Comparison of ENCODE assay signal across 10 cellular contexts in the genomic region with DNA sequence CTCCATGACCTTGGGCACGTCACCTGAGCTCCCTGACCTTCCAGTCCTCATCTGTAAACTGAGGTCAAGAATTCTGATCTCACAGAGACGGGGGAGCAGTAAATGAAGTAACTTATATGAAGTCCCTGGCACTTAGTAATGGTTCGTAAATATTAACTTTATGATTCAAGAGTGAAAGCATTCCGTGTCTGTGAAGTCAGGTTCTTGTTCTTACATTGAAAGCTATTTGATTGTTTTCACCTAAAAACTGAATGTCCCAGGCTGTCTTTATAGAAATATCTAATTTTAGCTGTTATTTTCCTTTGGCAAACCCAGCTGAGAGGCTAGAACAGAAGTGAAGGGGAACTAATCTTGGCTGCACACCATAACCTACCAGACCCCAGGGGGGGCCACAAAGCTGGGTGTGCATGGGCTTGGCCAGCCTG.
DNase-seq lines count a peak whose midpoint lies in the region; ATAC-seq, FAIRE-seq and TF ChIP-seq lines count a peak whose summit lies in the region.
"Had no signal": no experiment of that assay in that cellular context is flagged by ENCODE, and none has a peak within 500 bp of the region (broad histone marks: within the 10 kb centered on the region; RNA-seq: fewer than 3 reads in every experiment).

No MANE protein-coding gene starts in this region.

- no TSS peak for BruUV-seq in MCF 10A (replicated peaks; lab: Mats Ljungman, UMichigan)

- DNase-seq in activated CD4-positive, alpha-beta T cell treated with anti-CD3 and anti-CD28 coated beads for 36 hours, result no peak
- no peak for DNase-seq in activated CD4-positive, alpha-beta T cell treated with anti-CD3 and anti-CD28 coated beads, Interleukin-2, amount 50 U/mL, for 4 hours
- no peak for DNase-seq in MCF 10A (ENCODE audit: unreplicated experiment)
- no peak for DNase-seq in lower lobe of right lung
- DNase-seq in thyroid gland, result no peak
- no peak for DNase-seq in dedifferentiated amniotic fluid mesenchymal stem cell (ENCODE audit: extremely low spot score)
- DNase-seq in small intestine, result no peak
- no peak for DNase-seq in EL
- DNase-seq: cortex of kidney had no signal

- H3K4me1 ChIP-seq in lower lobe of right lung (peaks cover 64% of the 10 kb centered on the region), thyroid gland (peaks cover 0 to 8% of the 10 kb centered on the region in 2 donors), small intestine (ENCODE audit: control insufficient read depth in 2 of 2, insufficient read depth in 1 of 2, low read depth in 1 of 2, low read length in 1 of 2) (no peaks in the 10 kb centered on the region)

- H3K9me3 Mint-ChIP-seq in activated CD4-positive, alpha-beta T cell treated with anti-CD3 and anti-CD28 coated beads for 36 hours (ENCODE audit: low read depth), result peaks cover 27% of the 10 kb centered on the region
- H3K9me3 Mint-ChIP-seq in MCF 10A (ENCODE audit: unreplicated experiment), result peaks cover 6% of the 10 kb centered on the region

- H3K36me3 ChIP-seq in lower lobe of right lung (no peaks in the 10 kb centered on the region), thyroid gland (no peaks in the 10 kb centered on the region), small intestine (ENCODE audit: control insufficient read depth in 2 of 2, insufficient read depth in 2 of 2, low read length in 2 of 2) (no peaks in the 10 kb centered on the region)

- H3K27me3 ChIP-seq in lower lobe of right lung (ENCODE audit: low read depth) (no peaks in the 10 kb centered on the region), thyroid gland (no peaks in the 10 kb centered on the region), small intestine (ENCODE audit: control insufficient read depth in 2 of 2, insufficient read depth in 2 of 2, low read length in 2 of 2) (no peaks in the 10 kb centered on the region)

- 75 to 85% methylated on average over 4 of the region's 4 CpGs for WGBS in thyroid gland, 2 donors
- 42 to 58% (median 55%) methylated on average over 4 of the region's 4 CpGs for WGBS in small intestine, 3 donors

- TF ChIP-seq CTCF in MCF 10A (IDR thresholded peaks at IDR 0.05; ENCODE audit: unreplicated experiment) (no peak), lower lobe of right lung (IDR thresholded peaks at IDR 0.05) (no peak), thyroid gland (IDR thresholded peaks at IDR 0.05) (no peak)

- no peak for ATAC-seq in activated CD4-positive, alpha-beta T cell treated with anti-CD3 and anti-CD28 coated beads for 36 hours
- ATAC-seq in lower lobe of right lung, result peak in 1 of 2 donors; percentile 44

- H3K4me3 Mint-ChIP-seq in activated CD4-positive, alpha-beta T cell treated with anti-CD3 and anti-CD28 coated beads for 36 hours, result peak overlapping the region; percentile 32
- H3K4me3 Mint-ChIP-seq in MCF 10A (ENCODE audit: unreplicated experiment), result no peak overlapping the region

- CTCF ChIA-PET in activated CD4-positive, alpha-beta T cell treated with anti-CD3 and anti-CD28 coated beads for 36 hours (lab: Charles Lee), result interaction anchor here (0.6 to 2.1 kb wide), 8 partner anchors 19 to 1915 kb away, joined by 3 to 7 read pairs (median 4); no protein-coding TSS in a partner anchor
- CTCF ChIA-PET in MCF 10A (lab: Yijun Ruan, JAX), result interaction anchor here (0.5 to 1.8 kb wide), 3 partner anchors 16 to 109 kb away, joined by 4 read pairs; no protein-coding TSS in a partner anchor

- H3K27ac Mint-ChIP-seq in activated CD4-positive, alpha-beta T cell treated with anti-CD3 and anti-CD28 coated beads for 36 hours, result peak overlapping the region; percentile 82
- H3K27ac Mint-ChIP-seq in MCF 10A (ENCODE audit: low read depth, unreplicated experiment), result peak overlapping the region; percentile 94

- H3K27me3 Mint-ChIP-seq in activated CD4-positive, alpha-beta T cell treated with anti-CD3 and anti-CD28 coated beads for 36 hours, result no peaks in the 10 kb centered on the region
- H3K27me3 Mint-ChIP-seq in MCF 10A (ENCODE audit: insufficient read depth, unreplicated experiment), result no peaks in the 10 kb centered on the region

- TF ChIP-seq POLR2A in thyroid gland (IDR thresholded peaks at IDR 0.05), result no peak

- peak overlapping the region; percentile 16 for H3K4me3 ChIP-seq in lower lobe of right lung
- no peak overlapping the region for H3K4me3 ChIP-seq in thyroid gland (replicated peaks in 1 of 3)
- H3K4me3 ChIP-seq in small intestine (ENCODE audit: low read depth in 1 of 2, low read length in 2 of 2), result no peak overlapping the region

- H3K9me3 ChIP-seq in lower lobe of right lung (peaks cover 27% of the 10 kb centered on the region), thyroid gland (no peaks in the 10 kb centered on the region), small intestine (ENCODE audit: control insufficient read depth, low read depth) (no peaks in the 10 kb centered on the region)

- POLR2A ChIA-PET in activated CD4-positive, alpha-beta T cell treated with anti-CD3 and anti-CD28 coated beads for 36 hours (lab: Charles Lee), result interaction anchor here (0.6 kb wide), 1 partner anchor 9 kb away, joined by 3 read pairs; no protein-coding TSS in a partner anchor
- POLR2A ChIA-PET in MCF 10A (lab: Yijun Ruan, JAX), result interaction anchor here (1.4 kb wide), 1 partner anchor 21 kb away, joined by 5 read pairs; no protein-coding TSS in a partner anchor

- peaks cover 23% of the 10 kb centered on the region for H3K4me1 Mint-ChIP-seq in activated CD4-positive, alpha-beta T cell treated with anti-CD3 and anti-CD28 coated beads for 36 hours
- peaks cover 22% of the 10 kb centered on the region for H3K4me1 Mint-ChIP-seq in MCF 10A (ENCODE audit: insufficient read depth, unreplicated experiment)

- intact Hi-C loops in activated CD4-positive, alpha-beta T cell treated with anti-CD3 and anti-CD28 coated beads for 36 hours (cut with DNase I, micrococcal nuclease), result no loop called here
- intact Hi-C loops in MCF 10A (cut with micrococcal nuclease) (no loop called here), lower lobe of right lung (cut with DNase I) (no loop called here), thyroid gland (cut with DNase I) (no loop called here)

- H3K36me3 Mint-ChIP-seq in activated CD4-positive, alpha-beta T cell treated with anti-CD3 and anti-CD28 coated beads for 36 hours (ENCODE audit: low read depth), result peaks cover 6% of the 10 kb centered on the region
- H3K36me3 Mint-ChIP-seq in MCF 10A (ENCODE audit: insufficient read depth, unreplicated experiment), result peaks cover 12% of the 10 kb centered on the region

- FAIRE-seq in small intestine (lab: Jason Lieb, UNC), result no peak
- FAIRE-seq: A204.1 had no signal

- H3K27ac ChIP-seq in lower lobe of right lung (peak overlapping the region; percentile 92), thyroid gland (peak overlapping the region; percentile 13 to 68 (median 59)), small intestine (ENCODE audit: low read depth in 1 of 2, low read length in 1 of 2) (peak overlapping the region in 1 of 2 donors; percentile 90)
